In the genomic region with DNA sequence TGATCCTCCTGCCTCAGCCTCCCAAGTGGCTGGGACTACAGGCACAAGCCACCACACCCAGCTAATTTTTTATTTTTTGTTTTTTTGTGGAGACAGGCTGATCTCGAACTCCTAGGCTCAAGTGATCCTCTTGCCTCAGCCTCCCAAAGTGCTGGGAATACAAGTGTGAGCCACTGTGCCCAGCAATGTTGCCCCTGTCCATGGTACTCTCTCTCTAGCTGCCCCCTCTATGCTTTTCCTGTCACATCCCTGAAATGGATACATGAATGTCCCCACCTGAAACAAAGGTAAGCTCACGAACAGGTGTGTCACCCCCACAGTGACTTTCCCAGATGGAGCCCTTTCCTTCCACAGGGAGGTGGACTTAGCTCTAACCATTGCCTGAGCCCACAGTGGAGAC, we compare ENCODE assay signal across 36 cellular contexts.
"Had no signal": no experiment of that assay in that cellular context is flagged by ENCODE, and none has a peak within 500 bp of the region (broad histone marks: within the 10 kb centered on the region; RNA-seq: fewer than 3 reads in every experiment).

No MANE protein-coding gene starts in this region.

- H3K4me3 ChIP-seq: adrenal gland, ascending aorta, cardiac muscle cell had no signal

- H3K36me3 ChIP-seq: adrenal gland, ascending aorta, cardiac muscle cell, WERI-Rb-1 had no signal

- H3K4me1 Mint-ChIP-seq: activated CD4-positive, alpha-beta memory T cell treated with anti-CD3 and anti-CD28 coated beads, Interleukin-2, amount 10 ng/mL, durations not matched to agents 7 days and 5 days; activated CD4-positive, alpha-beta T cell treated with anti-CD3 and anti-CD28 coated beads for 36 hours; activated CD4-positive, alpha-beta T cell treated with anti-CD3 and anti-CD28 coated beads, Interleukin-2, amount 10 ng/mL, durations not matched to agents 7 days and 5 days; activated CD8-positive, alpha-beta memory T cell treated with anti-CD3 and anti-CD28 coated beads, Interleukin-2, amount 10 ng/mL, durations not matched to agents 7 days and 5 days; activated naive CD4-positive, alpha-beta T cell treated with anti-CD3 and anti-CD28 coated beads, Interleukin-2, amount 10 ng/mL, durations not matched to agents 7 days and 5 days; activated naive CD4-positive, alpha-beta T cell treated with anti-CD3 and anti-CD28 coated beads, Interleukin-2, amount 50 U/mL, for 24 hours; activated naive CD8-positive, alpha-beta T cell treated with anti-CD3 and anti-CD28 coated beads for 36 hours; central memory CD8-positive, alpha-beta T cell had no signal

- H3K27me3 ChIP-seq: adrenal gland, ascending aorta, cardiac muscle cell had no signal

- H3K27ac ChIP-seq: adrenal gland, ascending aorta, cardiac muscle cell, WERI-Rb-1 had no signal

- H3K4me3 Mint-ChIP-seq: activated CD4-positive, alpha-beta memory T cell treated with anti-CD3 and anti-CD28 coated beads, Interleukin-2, amount 10 ng/mL, durations not matched to agents 7 days and 5 days; activated CD4-positive, alpha-beta T cell treated with anti-CD3 and anti-CD28 coated beads for 36 hours; activated CD4-positive, alpha-beta T cell treated with anti-CD3 and anti-CD28 coated beads, Interleukin-2, amount 10 ng/mL, durations not matched to agents 7 days and 5 days; activated CD8-positive, alpha-beta memory T cell treated with anti-CD3 and anti-CD28 coated beads, Interleukin-2, amount 10 ng/mL, durations not matched to agents 7 days and 5 days; activated CD8-positive, alpha-beta T cell treated with anti-CD3 and anti-CD28 coated beads, Interleukin-2, amount 10 ng/mL, durations not matched to agents 7 days and 5 days; activated naive CD4-positive, alpha-beta T cell treated with anti-CD3 and anti-CD28 coated beads, Interleukin-2, amount 10 ng/mL, durations not matched to agents 7 days and 5 days; activated naive CD4-positive, alpha-beta T cell treated with anti-CD3 and anti-CD28 coated beads, Interleukin-2, amount 50 U/mL, for 24 hours; activated naive CD8-positive, alpha-beta T cell treated with anti-CD3 and anti-CD28 coated beads for 36 hours; activated T-cell treated with anti-CD3 and anti-CD28 coated beads, Interleukin-2, amount 50 U/mL, for 24 hours; brain; central memory CD8-positive, alpha-beta T cell; T-helper 1 cell treated with Interleukin-12 subunit alpha and Interleukin-12 subunit beta and Interleukin-4 antibody, amounts not matched to agents 30 μg/mL and 1 μg/mL, for 36 hours; T-helper 2 cell treated with Interferon-gamma antibody and Interleukin-4, amounts not matched to agents 5 μg/mL and 100 μg/mL, for 36 hours; WTC11 had no signal

- H3K27me3 Mint-ChIP-seq: activated CD4-positive, alpha-beta memory T cell treated with anti-CD3 and anti-CD28 coated beads, Interleukin-2, amount 10 ng/mL, durations not matched to agents 7 days and 5 days; activated CD8-positive, alpha-beta memory T cell treated with anti-CD3 and anti-CD28 coated beads, Interleukin-2, amount 10 ng/mL, durations not matched to agents 7 days and 5 days; activated naive CD8-positive, alpha-beta T cell treated with anti-CD3 and anti-CD28 coated beads for 36 hours had no signal

- DNase-seq: activated CD4-positive, alpha-beta memory T cell treated with anti-CD3 and anti-CD28 coated beads, Interleukin-2, amount 10 ng/mL, durations not matched to agents 7 days and 5 days; activated CD4-positive, alpha-beta T cell treated with anti-CD3 and anti-CD28 coated beads for 1 hour; activated CD4-positive, alpha-beta T cell treated with anti-CD3 and anti-CD28 coated beads for 36 hours; activated CD4-positive, alpha-beta T cell treated with anti-CD3 and anti-CD28 coated beads for 48 hours; activated CD4-positive, alpha-beta T cell treated with anti-CD3 and anti-CD28 coated beads, Interleukin-2, amount 10 ng/mL, durations not matched to agents 7 days and 5 days; activated CD4-positive, alpha-beta T cell treated with anti-CD3 and anti-CD28 coated beads, Interleukin-2, amount 50 U/mL, for 48 hours; activated CD4-positive, CD25-positive, alpha-beta regulatory T cell; activated CD8-positive, alpha-beta memory T cell treated with anti-CD3 and anti-CD28 coated beads for 24 hours; activated CD8-positive, alpha-beta memory T cell treated with anti-CD3 and anti-CD28 coated beads, Interleukin-2, amount 10 ng/mL, durations not matched to agents 7 days and 5 days; activated CD8-positive, alpha-beta memory T cell treated with anti-CD3 and anti-CD28 coated beads, Interleukin-2, amount 50 U/mL, for 48 hours; activated CD8-positive, alpha-beta T cell treated with anti-CD3 and anti-CD28 coated beads, Interleukin-2, amount 10 ng/mL, durations not matched to agents 7 days and 5 days; activated effector memory CD4-positive, alpha-beta T cell treated with Interleukin-2 at 50 U/mL for 16 hours; activated gamma-delta T cell; activated naive CD4-positive, alpha-beta T cell treated with anti-CD3 and anti-CD28 coated beads, Interleukin-2, amount 10 ng/mL, durations not matched to agents 7 days and 5 days; activated naive CD4-positive, alpha-beta T cell treated with Interleukin-2 at 50 U/mL for 16 hours; activated naive CD8-positive, alpha-beta T cell treated with anti-CD3 and anti-CD28 coated beads for 36 hours; activated T-cell treated with anti-CD3 and anti-CD28 coated beads, Interleukin-2, amount 50 U/mL, for 24 hours; activated T-cell treated with anti-CD3 and anti-CD28 coated beads, Interleukin-2, amount 50 U/mL, for 48 hours; adrenal gland; amniotic stem cell; caudate nucleus; cerebellar nuclear complex; T-helper 1 cell; T-helper 2 cell; T-helper 9 cell; WERI-Rb-1 had no signal

- ATAC-seq: activated CD4-positive, alpha-beta T cell treated with anti-CD3 and anti-CD28 coated beads for 36 hours; activated CD4-positive, CD25-positive, alpha-beta regulatory T cell treated with anti-CD3 and anti-CD28 coated beads, Interleukin-2, amount 50 U/mL, for 24 hours; activated CD8-positive, alpha-beta memory T cell treated with anti-CD3 and anti-CD28 coated beads, Interleukin-2, amount 10 ng/mL, durations not matched to agents 7 days and 5 days; activated CD8-positive, alpha-beta T cell treated with anti-CD3 and anti-CD28 coated beads, Interleukin-2, amount 10 ng/mL, durations not matched to agents 7 days and 5 days; WTC11 had no signal

- H3K4me1 ChIP-seq: adrenal gland, ascending aorta had no signal

- H3K9me3 ChIP-seq: adrenal gland, ascending aorta had no signal

- H3K27ac Mint-ChIP-seq: activated CD4-positive, alpha-beta memory T cell treated with anti-CD3 and anti-CD28 coated beads, Interleukin-2, amount 10 ng/mL, durations not matched to agents 7 days and 5 days; activated CD4-positive, alpha-beta T cell treated with anti-CD3 and anti-CD28 coated beads for 36 hours; activated CD4-positive, alpha-beta T cell treated with anti-CD3 and anti-CD28 coated beads, Interleukin-2, amount 10 ng/mL, durations not matched to agents 7 days and 5 days; activated CD8-positive, alpha-beta memory T cell treated with anti-CD3 and anti-CD28 coated beads, Interleukin-2, amount 10 ng/mL, durations not matched to agents 7 days and 5 days; activated CD8-positive, alpha-beta T cell treated with anti-CD3 and anti-CD28 coated beads, Interleukin-2, amount 10 ng/mL, durations not matched to agents 7 days and 5 days; activated naive CD4-positive, alpha-beta T cell treated with anti-CD3 and anti-CD28 coated beads, Interleukin-2, amount 10 ng/mL, durations not matched to agents 7 days and 5 days; activated naive CD4-positive, alpha-beta T cell treated with anti-CD3 and anti-CD28 coated beads, Interleukin-2, amount 50 U/mL, for 24 hours; activated naive CD8-positive, alpha-beta T cell treated with anti-CD3 and anti-CD28 coated beads for 36 hours; activated T-cell treated with anti-CD3 and anti-CD28 coated beads, Interleukin-2, amount 50 U/mL, for 24 hours; activated T-helper 2 cell treated with anti-CD3 and anti-CD28 coated beads, Interferon-gamma antibody, Interleukin-2, Interleukin-4, amounts not matched to agents 10 μg/mL and 5 μg/mL and 100 μg/mL, durations not matched to agents 14 hours and 24 hours and 36 hours; brain; T-helper 1 cell treated with Interleukin-12 subunit alpha and Interleukin-12 subunit beta and Interleukin-4 antibody, amounts not matched to agents 30 μg/mL and 1 μg/mL, for 36 hours; T-helper 2 cell treated with Interferon-gamma antibody and Interleukin-4, amounts not matched to agents 5 μg/mL and 100 μg/mL, for 36 hours; WTC11 had no signal

- H3K36me3 Mint-ChIP-seq: activated CD8-positive, alpha-beta memory T cell treated with anti-CD3 and anti-CD28 coated beads, Interleukin-2, amount 10 ng/mL, durations not matched to agents 7 days and 5 days; activated naive CD4-positive, alpha-beta T cell treated with anti-CD3 and anti-CD28 coated beads, Interleukin-2, amount 10 ng/mL, durations not matched to agents 7 days and 5 days; activated naive CD4-positive, alpha-beta T cell treated with anti-CD3 and anti-CD28 coated beads, Interleukin-2, amount 50 U/mL, for 24 hours; activated naive CD8-positive, alpha-beta T cell treated with anti-CD3 and anti-CD28 coated beads for 36 hours; brain; WTC11 had no signal

- H3K9me3 Mint-ChIP-seq: activated CD4-positive, alpha-beta memory T cell treated with anti-CD3 and anti-CD28 coated beads, Interleukin-2, amount 10 ng/mL, durations not matched to agents 7 days and 5 days; activated CD4-positive, alpha-beta T cell treated with anti-CD3 and anti-CD28 coated beads, Interleukin-2, amount 10 ng/mL, durations not matched to agents 7 days and 5 days; activated naive CD4-positive, alpha-beta T cell treated with anti-CD3 and anti-CD28 coated beads, Interleukin-2, amount 10 ng/mL, durations not matched to agents 7 days and 5 days; activated naive CD4-positive, alpha-beta T cell treated with anti-CD3 and anti-CD28 coated beads, Interleukin-2, amount 50 U/mL, for 24 hours; activated naive CD8-positive, alpha-beta T cell treated with anti-CD3 and anti-CD28 coated beads for 36 hours; activated T-cell treated with anti-CD3 and anti-CD28 coated beads, Interleukin-2, amount 50 U/mL, for 24 hours; activated T-helper 2 cell treated with anti-CD3 and anti-CD28 coated beads, Interferon-gamma antibody, Interleukin-2, Interleukin-4, amounts not matched to agents 10 μg/mL and 5 μg/mL and 100 μg/mL, durations not matched to agents 14 hours and 24 hours and 36 hours; brain; central memory CD8-positive, alpha-beta T cell; T-helper 1 cell treated with Interleukin-12 subunit alpha and Interleukin-12 subunit beta and Interleukin-4 antibody, amounts not matched to agents 30 μg/mL and 1 μg/mL, for 36 hours; T-helper 2 cell treated with Interferon-gamma antibody and Interleukin-4, amounts not matched to agents 5 μg/mL and 100 μg/mL, for 36 hours had no signal
